8 cellular contexts compared by ENCODE assay signal in the genomic region with DNA sequence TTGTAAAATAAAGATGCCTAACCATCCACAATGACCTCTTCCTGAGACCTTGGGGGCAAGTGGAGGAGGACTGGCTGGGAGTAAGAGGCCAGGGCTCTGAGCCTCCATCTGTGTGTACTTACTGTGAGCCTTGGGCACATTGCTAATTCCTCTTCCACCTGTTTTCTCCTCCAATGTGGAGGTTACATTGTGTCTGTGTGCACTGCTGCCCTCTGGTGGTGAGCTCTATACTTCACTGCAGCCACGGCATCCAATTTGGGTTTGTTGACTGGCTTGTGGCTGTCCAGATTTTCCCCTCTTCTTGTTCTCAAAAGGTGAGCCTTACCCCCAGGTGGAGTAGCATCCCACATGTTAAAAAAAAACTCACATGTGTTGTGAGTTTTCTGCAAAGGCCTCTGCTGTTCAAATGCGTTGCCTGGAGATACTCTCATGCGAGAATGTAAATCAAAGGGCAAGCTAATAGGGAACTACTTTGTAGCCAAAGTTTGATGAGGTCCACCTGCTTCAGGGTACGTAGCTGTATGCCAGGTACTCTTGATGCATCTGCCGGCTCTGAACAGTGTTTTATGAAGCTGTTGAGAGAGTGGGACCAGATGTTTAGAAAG.
DNase-seq lines count a peak whose midpoint lies in the region; ATAC-seq and TF ChIP-seq lines count a peak whose summit lies in the region.

No MANE protein-coding gene starts in this region.

- TF ChIP-seq POLR2A in gastroesophageal sphincter (IDR thresholded peaks at IDR 0.05): no peak
- no peak for TF ChIP-seq POLR2A in ovary (IDR thresholded peaks at IDR 0.05)
- no peak for TF ChIP-seq POLR2A in tibial nerve (IDR thresholded peaks at IDR 0.05)

- ATAC-seq in GM21447 (IDR thresholded peaks at IDR 0.05; ENCODE audit: unreplicated experiment) (peak; percentile 80), RWPE2 (ENCODE audit: low read depth) (peak; percentile 66), gastroesophageal sphincter (peak; percentile 75)

- no peaks in the 10 kb centered on the region for H3K36me3 ChIP-seq in RWPE2 (ENCODE audit: low read depth)
- H3K36me3 ChIP-seq in gastroesophageal sphincter: no peaks in the 10 kb centered on the region
- no peaks in the 10 kb centered on the region for H3K36me3 ChIP-seq in ovary
- no peaks in the 10 kb centered on the region for H3K36me3 ChIP-seq in tibial nerve

- H3K27ac ChIP-seq in RWPE2 (ENCODE audit: poor library complexity, severe bottlenecking) (no peak overlapping the region), gastroesophageal sphincter (no peak overlapping the region), ovary (no peak overlapping the region), tibial nerve (no peak overlapping the region)

- intact Hi-C loops in ovary (cut with DNase I): loop anchor here in 2 of 4 donors (2.0 to 5.0 kb wide), 2 partner anchors 296 to 300 kb away; a partner anchor contains a TSS

- peaks cover 4% of the 10 kb centered on the region for H3K27me3 ChIP-seq in RWPE2 (ENCODE audit: insufficient read depth, poor library complexity, severe bottlenecking)
- no peaks in the 10 kb centered on the region for H3K27me3 ChIP-seq in gastroesophageal sphincter
- H3K27me3 ChIP-seq in ovary: no peaks in the 10 kb centered on the region
- H3K27me3 ChIP-seq in tibial nerve: no peaks in the 10 kb centered on the region

- in situ Hi-C loops in KBM-7 (cut with MboI; ENCODE audit: low pct_unique_long_range_greater_than_20kb, low sequenced_read_pairs): loop anchor here (10.0 kb wide), 1 partner anchor 298 kb away; a partner anchor contains a TSS

- no peaks in the 10 kb centered on the region for H3K9me3 ChIP-seq in RWPE2 (ENCODE audit: severe bottlenecking)
- H3K9me3 ChIP-seq in gastroesophageal sphincter: no peaks in the 10 kb centered on the region
- no peaks in the 10 kb centered on the region for H3K9me3 ChIP-seq in ovary
- H3K9me3 ChIP-seq in tibial nerve: no peaks in the 10 kb centered on the region

- TF ChIP-seq EP300 in gastroesophageal sphincter (IDR thresholded peaks at IDR 0.05) (no peak), ovary (IDR thresholded peaks at IDR 0.05) (no peak), tibial nerve (IDR thresholded peaks at IDR 0.05) (no peak)

- WGBS in gastroesophageal sphincter (ENCODE audit: low coverage in 1 of 2), 2 donors: 31 to 41% methylated on average over 4 of the region's 5 CpGs
- WGBS in ovary, 3 donors: 18 to 25% (median 19%) methylated on average over 5 of the region's 5 CpGs
- WGBS in tibial nerve, 2 donors: 47 to 53% methylated on average over 5 of the region's 5 CpGs

- TF ChIP-seq CTCF in RWPE2 (IDR thresholded peaks at IDR 0.05; ENCODE audit: poor library complexity, severe bottlenecking) (peak; percentile 87), gastroesophageal sphincter (IDR thresholded peaks at IDR 0.05) (peak; percentile 81 to 89 (median 86)), ovary (IDR thresholded peaks at IDR 0.05) (peak; percentile 40 to 80 (median 73)), tibial nerve (IDR thresholded peaks at IDR 0.05) (peak; percentile 75 to 86 (median 83))

- H3K4me3 ChIP-seq in RWPE2 (ENCODE audit: severe bottlenecking) (no peak overlapping the region), gastroesophageal sphincter (no peak overlapping the region), ovary (no peak overlapping the region), tibial nerve (no peak overlapping the region)

- no peaks in the 10 kb centered on the region for H3K4me1 ChIP-seq in RWPE2 (ENCODE audit: insufficient read depth, poor library complexity, severe bottlenecking)
- H3K4me1 ChIP-seq in gastroesophageal sphincter: peaks cover 0 to 25% (median 0%) of the 10 kb centered on the region in 3 donors
- no peaks in the 10 kb centered on the region for H3K4me1 ChIP-seq in ovary (ENCODE audit: insufficient read depth)
- peaks cover 0 to 20% (median 0%) of the 10 kb centered on the region in 4 donors for H3K4me1 ChIP-seq in tibial nerve

- DNase-seq in D341Med (ENCODE audit: low spot score) (peak; percentile 72), KBM-7 (peak; percentile 79), RWPE2 (ENCODE audit: low spot score) (no peak), ovary (peak; percentile 59 to 78 (median 70)), tibial nerve (ENCODE audit: low spot score in 2 of 2) (peak; percentile 67 to 92)
- DNase-seq in activated effector memory CD4-positive, alpha-beta T cell treated with anti-CD3 and anti-CD28 coated beads, Interleukin-2, amount 50 U/mL, for 16 hours: peak; percentile 88
